Comparison of ENCODE assay signal across 22 cellular contexts in the genomic region with DNA sequence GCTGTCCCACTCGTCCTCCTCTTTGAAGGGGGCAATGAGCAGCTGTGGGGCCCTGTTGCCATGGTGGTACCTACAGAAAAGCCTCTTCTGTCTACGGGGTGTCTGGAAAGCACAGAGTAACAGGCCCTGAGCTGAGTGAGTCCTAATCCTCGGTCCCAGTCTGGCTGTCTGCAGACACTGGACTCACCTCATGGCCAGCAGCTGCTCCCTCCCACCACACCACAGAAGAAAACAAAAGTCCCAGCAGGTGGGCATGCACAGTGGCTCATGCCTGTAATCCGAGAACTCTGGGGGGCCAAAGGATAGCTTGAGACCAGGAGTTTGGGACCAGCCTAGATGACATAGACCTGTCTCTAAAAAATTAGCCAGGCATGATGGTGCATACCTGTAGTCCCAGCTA. TPM values are rescaled to one million over a fixed set of nuclear protein-coding genes. Genes with fewer than 3 reads are reported as not detected.
A peak's percentile ranks its signal among the peaks of the same experiment; 100 is the strongest.
DNase-seq lines count a peak whose midpoint lies in the region; TF ChIP-seq lines count a peak whose summit lies in the region.
"Had no signal": no experiment of that assay in that cellular context is flagged by ENCODE, and none has a peak within 500 bp of the region (broad histone marks: within the 10 kb centered on the region; RNA-seq: fewer than 3 reads in every experiment).

No MANE protein-coding gene starts in this region.

- peak overlapping the region in 7 of 11 experiments; percentile 16 to 91 (median 67); a peak in 12 of 22 replicates for H3K27ac ChIP-seq in BLaER1 treated with 17β-estradiol and CSF1 and Interleukin-3, amounts not matched to agents 10 nM and 100 nM
- H3K27ac ChIP-seq in WERI-Rb-1, result peak overlapping the region; percentile 81
- H3K27ac ChIP-seq in esophagus squamous epithelium, result no peak overlapping the region
- H3K27ac ChIP-seq: cardiac muscle cell, parathyroid adenoma, right lobe of liver, tibial artery had no signal

- H3K4me1 ChIP-seq in BLaER1 treated with 17β-estradiol and CSF1 and Interleukin-3, amounts not matched to agents 10 nM and 100 nM, result peaks cover 15 to 93% (median 89%) of the 10 kb centered on the region in 10 experiments
- H3K4me1 ChIP-seq in esophagus squamous epithelium, result peaks cover 0 to 11% (median 3%) of the 10 kb centered on the region in 3 donors
- H3K4me1 ChIP-seq: HAP-1, parathyroid adenoma had no signal

- no peak for TF ChIP-seq POLR2A in esophagus squamous epithelium (IDR thresholded peaks at IDR 0.05)

- WGBS in esophagus squamous epithelium, 2 donors, result 100% methylated on average over 1 of the region's 4 CpGs; no CpG with 5 or more reads in 1 of the 2 donors

- TF ChIP-seq CTCF in WERI-Rb-1 (IDR thresholded peaks at IDR 0.05; ENCODE audit: low read depth, low read length), result no peak
- TF ChIP-seq CTCF in esophagus squamous epithelium (IDR thresholded peaks at IDR 0.05), result no peak
- TF ChIP-seq CTCF in foreskin fibroblast (IDR thresholded peaks at IDR 0.05; ENCODE audit: low read depth, low read length), result no peak

- POLR2A ChIA-PET in HEK293T (lab: Yijun Ruan, JAX), result interaction anchor here (0.8 kb wide), 1 partner anchor 20 kb away, joined by 3 read pairs; the partner anchor contains the start of gene P4HA2

- H3K4me2 ChIP-seq in BLaER1 treated with 17β-estradiol and CSF1 and Interleukin-3, amounts not matched to agents 10 nM and 100 nM, result peak overlapping the region in 9 of 11 experiments; percentile 40 to 96 (median 80); a peak in 18 of 22 replicates

- H3K9me3 ChIP-seq in BLaER1 treated with 17β-estradiol and CSF1 and Interleukin-3, amounts not matched to agents 10 nM and 100 nM (replicated peaks in 1 of 11), result no peaks in the 10 kb centered on the region; a peak in 1 of 22 replicates
- H3K9me3 ChIP-seq in WERI-Rb-1 (ENCODE audit: severe bottlenecking) (no peaks in the 10 kb centered on the region), esophagus squamous epithelium (no peaks in the 10 kb centered on the region)
- H3K9me3 ChIP-seq: HAP-1, right lobe of liver, tibial artery had no signal

- H3K36me3 ChIP-seq in BLaER1 treated with 17β-estradiol and CSF1 and Interleukin-3, amounts not matched to agents 10 nM and 100 nM, result peaks cover 9 to 77% (median 32%) of the 10 kb centered on the region in 11 experiments; a peak in 21 of 22 replicates
- peaks cover 84% of the 10 kb centered on the region for H3K36me3 ChIP-seq in WERI-Rb-1
- peaks cover 4 to 93% (median 6%) of the 10 kb centered on the region in 3 donors for H3K36me3 ChIP-seq in esophagus squamous epithelium

- intact Hi-C loops in esophagus squamous epithelium (cut with DNase I), result no loop called here

- CTCF ChIA-PET in HEK293T (lab: Yijun Ruan, JAX), result interaction anchor here (1.9 kb wide), 1 partner anchor 17 kb away, joined by 8 read pairs; no protein-coding TSS in a partner anchor

- no peak overlapping the region for H3K4me3 ChIP-seq in BLaER1 treated with 17β-estradiol and CSF1 and Interleukin-3, amounts not matched to agents 10 nM and 100 nM
- H3K4me3 ChIP-seq in WERI-Rb-1 (ENCODE audit: low read depth, low read length) (no peak overlapping the region), esophagus squamous epithelium (no peak overlapping the region), foreskin fibroblast (ENCODE audit: low read depth in 1 of 2, low read length in 2 of 2) (no peak overlapping the region)
- H3K4me3 ChIP-seq: cardiac muscle cell, HAP-1, right lobe of liver, tibial artery had no signal

- no peaks in the 10 kb centered on the region for H3K27me3 ChIP-seq in BLaER1 treated with 17β-estradiol and CSF1 and Interleukin-3, amounts not matched to agents 10 nM and 100 nM
- H3K27me3 ChIP-seq in WERI-Rb-1 (ENCODE audit: insufficient read depth, low read depth, severe bottlenecking) (no peaks in the 10 kb centered on the region), esophagus squamous epithelium (no peaks in the 10 kb centered on the region)
- H3K27me3 ChIP-seq: cardiac muscle cell, right lobe of liver, tibial artery had no signal

- DNase-seq in HEK293T (ENCODE audit: extremely low spot score), result no peak
- peak; percentile 82 for DNase-seq in WERI-Rb-1
- DNase-seq in mesenteric fat pad (ENCODE audit: low spot score), result peak; percentile 41
- no peak for DNase-seq in esophagus squamous epithelium (lab: John Stamatoyannopoulos, UW)
- no peak for DNase-seq in epidermal melanocyte (ENCODE audit: insufficient read length, low spot score)
- no peak for DNase-seq in foreskin fibroblast
- no peak for DNase-seq in MV-4-11 (lab: John Stamatoyannopoulos, UW)
- DNase-seq: activated CD4-positive, alpha-beta T cell treated with anti-CD3 and anti-CD28 coated beads for 36 hours; activated naive CD4-positive, alpha-beta T cell treated with anti-CD3 and anti-CD28 coated beads for 36 hours; activated T-cell treated with anti-CD3 and anti-CD28 coated beads, Interleukin-2, amount 50 U/mL, for 48 hours; IMR-90; mesenchymal stem cell; NCI-H446; SIG-M5; stimulated activated CD4-positive, alpha-beta T cell treated with anti-CD3 and anti-CD28 coated beads, Interleukin-15, amount 100 ng/mL, for 24 hours; stimulated activated naive CD8-positive, alpha-beta T cell treated with anti-CD3 and anti-CD28 coated beads, Interleukin-15, amount 100 ng/mL, for 72 hours; tibial artery had no signal

- peak overlapping the region in 3 of 11 experiments; percentile 7 to 11 (median 10); a peak in 2 of 22 replicates for H3K9ac ChIP-seq in BLaER1 treated with 17β-estradiol and CSF1 and Interleukin-3, amounts not matched to agents 10 nM and 100 nM
- H3K9ac ChIP-seq: parathyroid adenoma had no signal

- H4K20me1 ChIP-seq in BLaER1 treated with 17β-estradiol and CSF1 and Interleukin-3, amounts not matched to agents 10 nM and 100 nM, result no peaks in the 10 kb centered on the region

TF ChIP-seq in HEK293T, 16 proteins besides CTCF, POLR2A, EP300 and RAD21:
- TF ChIP-seq SUZ12 (IDR thresholded peaks at IDR 0.05) (no peak), L3MBTL2 (conservative IDR thresholded peaks at IDR 0.05) (0 out of 2 replicates have a peak, but pooled peaks have one; percentile 8)

RNA-seq across cellular contexts. Expression of gene P4HA2, which starts 19.9 kb away (rescaled TPM):
- 15.7 TPM for total RNA-seq in mesenteric fat pad
- total RNA-seq in esophagus squamous epithelium, result 10 to 100 TPM; 14.7 to 22.2 (median 16.7) TPM

RNA-seq across cellular contexts. Expression of gene PDLIM4, which starts 49.7 kb away (rescaled TPM):
- total RNA-seq in mesenteric fat pad (23.1 TPM), esophagus squamous epithelium (10 to 100 TPM; 16.5 to 79.2 (median 47.7) TPM)
- total RNA-seq: activated naive CD4-positive, alpha-beta T cell treated with anti-CD3 and anti-CD28 coated beads for 36 hours had no signal

Comparison
In these comparisons a context has a peak if more than half of its experiments do, and no peak if none do; other contexts are left out.
1. H3K27ac ChIP-seq: peak in BLaER1 treated with 17β-estradiol and CSF1 and Interleukin-3, amounts not matched to agents 10 nM and 100 nM (7 of 11) and WERI-Rb-1 (single experiment); none in esophagus squamous epithelium (0 of 4).
2. DNase-seq: peak in WERI-Rb-1 (single experiment) and mesenteric fat pad (single experiment); none in HEK293T (single experiment), esophagus squamous epithelium (single experiment), epidermal melanocyte (single experiment), foreskin fibroblast (0 of 2) and MV-4-11 (single experiment).